In the genomic region with DNA sequence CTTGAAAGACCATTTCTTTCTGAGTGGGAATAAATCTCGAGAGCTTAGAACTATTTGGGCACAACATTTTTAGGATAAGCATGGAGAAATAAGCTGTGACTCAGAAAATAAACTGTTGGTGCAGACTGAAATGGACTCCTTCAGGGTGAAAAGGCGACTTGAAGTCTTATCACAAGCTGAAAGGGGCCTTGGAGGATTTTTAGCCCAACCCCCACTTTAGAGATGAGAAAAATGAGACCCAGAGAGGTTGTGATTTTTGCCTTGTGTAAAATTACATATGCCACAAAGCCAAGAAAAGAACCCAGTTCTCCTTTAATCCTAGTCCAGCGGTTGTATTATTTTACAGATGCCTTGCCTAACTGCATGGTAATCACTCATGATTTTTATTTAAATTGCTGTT, we compare ENCODE assay signal across 8 cellular contexts. TPM values are rescaled to one million over a fixed set of nuclear protein-coding genes. Genes with fewer than 3 reads are reported as not detected.
DNase-seq lines count a peak whose midpoint lies in the region; ATAC-seq and TF ChIP-seq lines count a peak whose summit lies in the region.

No MANE protein-coding gene starts in this region.

- H3K4me1 Mint-ChIP-seq in chondrocyte (ENCODE audit: low read depth) = peaks cover 45% of the 10 kb centered on the region
- H3K4me1 Mint-ChIP-seq in naive thymus-derived CD4-positive, alpha-beta T cell = peaks cover 19 to 51% (median 49%) of the 10 kb centered on the region in 7 donors

- peak; percentile 24 for DNase-seq in G401 (ENCODE audit: low spot score)
- DNase-seq in NB4 (ENCODE audit: low read depth) = peak; percentile 49
- DNase-seq in chondrocyte (ENCODE audit: low spot score) = no peak
- no peak for DNase-seq in naive thymus-derived CD4-positive, alpha-beta T cell
- DNase-seq in hypothalamus (lab: John Stamatoyannopoulos, UW) = no peak
- no peak for DNase-seq in NCI-H1694 treated with DMSO at 0.1 percent for 48 hours (lab: John Stamatoyannopoulos, UW)

- H3K4me3 ChIP-seq in NB4 (ENCODE audit: low read depth, low read length) = peak overlapping the region; percentile 75
- peak overlapping the region; percentile 58 for H3K4me3 ChIP-seq in naive thymus-derived CD4-positive, alpha-beta T cell (ENCODE audit: low read length)

- no peaks in the 10 kb centered on the region for H3K9me3 ChIP-seq in naive thymus-derived CD4-positive, alpha-beta T cell (ENCODE audit: control insufficient read depth in 2 of 3, low read length in 3 of 3)

- H3K4me1 ChIP-seq in naive thymus-derived CD4-positive, alpha-beta T cell (ENCODE audit: control insufficient read depth in 2 of 2, insufficient read depth in 2 of 2, low read length in 2 of 2) = peaks cover 7 to 28% of the 10 kb centered on the region in 2 donors

- CTCF ChIA-PET in naive thymus-derived CD4-positive, alpha-beta T cell (lab: Charles Lee) = interaction anchor here (0.6 to 2.4 kb wide), 8 partner anchors 35 to 633 kb away, joined by 3 to 11 read pairs (median 3); no protein-coding TSS in a partner anchor

- H3K27ac Mint-ChIP-seq in chondrocyte (ENCODE audit: unreplicated experiment) = peak overlapping the region; percentile 91
- H3K27ac Mint-ChIP-seq in naive thymus-derived CD4-positive, alpha-beta T cell = peak overlapping the region; percentile 74 to 92 (median 84)

- in situ Hi-C loops in G401 (cut with HindIII; ENCODE audit: low sequenced_read_pairs) = no loop called here

- intact Hi-C loops in naive thymus-derived CD4-positive, alpha-beta T cell (cut with micrococcal nuclease) = loop anchor here (2.0 to 10.0 kb wide), 10 partner anchors 147 to 1124 kb away; a partner anchor contains a TSS

- no peak for TF ChIP-seq CTCF in NB4 (IDR thresholded peaks at IDR 0.05; ENCODE audit: low read depth, low read length)
- no peak for TF ChIP-seq CTCF in chondrocyte (IDR thresholded peaks at IDR 0.05)

- peaks cover under 1% of the 10 kb centered on the region for H3K36me3 Mint-ChIP-seq in chondrocyte (ENCODE audit: low read depth)
- H3K36me3 Mint-ChIP-seq in naive thymus-derived CD4-positive, alpha-beta T cell = peaks cover 0 to 7% (median 0%) of the 10 kb centered on the region in 5 donors

- peak overlapping the region; percentile 84 for H3K4me3 Mint-ChIP-seq in chondrocyte (ENCODE audit: unreplicated experiment)
- H3K4me3 Mint-ChIP-seq in naive thymus-derived CD4-positive, alpha-beta T cell = peak overlapping the region; percentile 79 to 95 (median 87)

- no peaks in the 10 kb centered on the region for H3K9me3 Mint-ChIP-seq in chondrocyte (ENCODE audit: low read depth)
- no peaks in the 10 kb centered on the region for H3K9me3 Mint-ChIP-seq in naive thymus-derived CD4-positive, alpha-beta T cell

- POLR2A ChIA-PET in naive thymus-derived CD4-positive, alpha-beta T cell (lab: Charles Lee) = interaction anchor here (0.6 to 5.3 kb wide), 4 partner anchors 35 to 466 kb away, joined by 3 to 49 read pairs (median 26); a partner anchor contains a TSS

- ATAC-seq in naive thymus-derived CD4-positive, alpha-beta T cell = no peak
- no peak for ATAC-seq in HG02870 (IDR thresholded peaks at IDR 0.05; ENCODE audit: unreplicated experiment)
- ATAC-seq in GM19397 (IDR thresholded peaks at IDR 0.05; ENCODE audit: unreplicated experiment) = no peak

- no peak overlapping the region for H3K27ac ChIP-seq in naive thymus-derived CD4-positive, alpha-beta T cell (ENCODE audit: low read depth, low read length)

- H3K27me3 Mint-ChIP-seq in chondrocyte (ENCODE audit: low read depth) = no peaks in the 10 kb centered on the region
- no peaks in the 10 kb centered on the region for H3K27me3 Mint-ChIP-seq in naive thymus-derived CD4-positive, alpha-beta T cell

- H3K36me3 ChIP-seq in naive thymus-derived CD4-positive, alpha-beta T cell (ENCODE audit: control insufficient read depth in 2 of 3, insufficient read depth in 3 of 3, low read length in 3 of 3) = no peaks in the 10 kb centered on the region

- no peak for TF ChIP-seq POLR2A in NB4 (IDR thresholded peaks at IDR 0.05; ENCODE audit: extremely low read depth, insufficient read length)

- H3K27me3 ChIP-seq in naive thymus-derived CD4-positive, alpha-beta T cell (ENCODE audit: control insufficient read depth in 2 of 2, insufficient read depth in 2 of 2, low read length in 2 of 2) = no peaks in the 10 kb centered on the region

RNA-seq across cellular contexts. Expression of a gene that starts 1.5 kb away (rescaled TPM):
- total RNA-seq in G401 (2014; rRNA removed; shearing (Covaris generic)) = 45.6 and 51.0 TPM in 2 replicates
- 143 to 165 TPM (median 161 TPM) in 3 replicates for total RNA-seq in chondrocyte
- 100 to 1,000 TPM in 1 of 5 experiments, 10 to 100 TPM in 4; 24.2 to 104 (median 33.9) TPM for total RNA-seq in naive thymus-derived CD4-positive, alpha-beta T cell
- polyA plus RNA-seq in naive thymus-derived CD4-positive, alpha-beta T cell = 10 to 100 TPM; 72.2 to 81.5 TPM

Comparison
In these comparisons a context has a peak if more than half of its experiments do, and no peak if none do; other contexts are left out.
1. DNase-seq: peak in G401 (single experiment) and NB4 (single experiment); none in chondrocyte (single experiment), naive thymus-derived CD4-positive, alpha-beta T cell (0 of 9), hypothalamus (0 of 51) and NCI-H1694 treated with DMSO at 0.1 percent for 48 hours (single experiment).